ENCODE assay signal across 20 cellular contexts in genomic region chr20:537983-538382, GRCh38. TPM values are rescaled to one million over a fixed set of nuclear protein-coding genes. Genes with fewer than 3 reads are reported as not detected.
DNase-seq lines count a peak whose midpoint lies in the region; ATAC-seq, FAIRE-seq and TF ChIP-seq lines count a peak whose summit lies in the region.
"Had no signal": no experiment of that assay in that cellular context is flagged by ENCODE, and none has a peak within 500 bp of the region (broad histone marks: within the 10 kb centered on the region; RNA-seq: fewer than 3 reads in every experiment).

No MANE protein-coding gene starts in this region.

- no peaks in the 10 kb centered on the region for H3K27me3 Mint-ChIP-seq in activated T-cell treated with anti-CD3 and anti-CD28 coated beads, Interleukin-2, amount 50 U/mL, for 72 hours (ENCODE audit: low read depth)
- no peaks in the 10 kb centered on the region for H3K27me3 Mint-ChIP-seq in GM23338 (ENCODE audit: insufficient read depth, low read depth, poor library complexity)
- H3K27me3 Mint-ChIP-seq in astrocyte (ENCODE audit: low read depth, unreplicated experiment), result no peaks in the 10 kb centered on the region
- H3K27me3 Mint-ChIP-seq in nephron progenitor cell (ENCODE audit: low read depth, poor library complexity), result no peaks in the 10 kb centered on the region

- peaks cover 12 to 37% of the 10 kb centered on the region in 2 donors for H3K36me3 Mint-ChIP-seq in activated T-cell treated with anti-CD3 and anti-CD28 coated beads, Interleukin-2, amount 50 U/mL, for 72 hours (ENCODE audit: insufficient read depth in 2 of 2)
- H3K36me3 Mint-ChIP-seq in GM23338 (ENCODE audit: low read depth) (peaks cover 30% of the 10 kb centered on the region), astrocyte (ENCODE audit: low read depth, unreplicated experiment) (peaks cover 18% of the 10 kb centered on the region), nephron progenitor cell (ENCODE audit: low read depth) (peaks cover 64% of the 10 kb centered on the region)

- FAIRE-seq in astrocyte (lab: Jason Lieb, UNC), result no peak
- FAIRE-seq: GM12891, H1 had no signal

- H3K4me1 Mint-ChIP-seq in activated T-cell treated with anti-CD3 and anti-CD28 coated beads, Interleukin-2, amount 50 U/mL, for 72 hours (ENCODE audit: low read depth), result peaks cover 99% of the 10 kb centered on the region
- H3K4me1 Mint-ChIP-seq in GM23338 (peaks cover 73% of the 10 kb centered on the region), astrocyte (ENCODE audit: low read depth, unreplicated experiment) (peaks cover 51% of the 10 kb centered on the region), nephron progenitor cell (peaks cover 35% of the 10 kb centered on the region)

- H3K27ac Mint-ChIP-seq in activated T-cell treated with anti-CD3 and anti-CD28 coated beads, Interleukin-2, amount 50 U/mL, for 72 hours, result peak overlapping the region; percentile 71
- H3K27ac Mint-ChIP-seq in GM23338 (no peak overlapping the region), astrocyte (ENCODE audit: unreplicated experiment) (peak overlapping the region; percentile 29), nephron progenitor cell (peak overlapping the region; percentile 64)

- H3K9me2 ChIP-seq in GM23338 (ENCODE audit: insufficient read depth), result no peaks in the 10 kb centered on the region

- peaks cover 91% of the 10 kb centered on the region for H4K20me1 ChIP-seq in GM23338 (replicated peaks; ENCODE audit: insufficient read depth)
- peaks cover 98% of the 10 kb centered on the region for H4K20me1 ChIP-seq in astrocyte (ENCODE audit: insufficient read depth, low read length)
- peaks cover 87% of the 10 kb centered on the region for H4K20me1 ChIP-seq in osteoblast (ENCODE audit: insufficient read depth, low read length)

- H3K4me2 ChIP-seq in GM23338 (peak overlapping the region; percentile 58), astrocyte (ENCODE audit: low read length) (no peak overlapping the region), osteoblast (ENCODE audit: insufficient read depth, low read length) (no peak overlapping the region)

- no peak for TF ChIP-seq CTCF in GM23338 (conservative IDR thresholded peaks at IDR 0.05; ENCODE audit: low read depth in 2 of 2)
- no peak for TF ChIP-seq CTCF in astrocyte (IDR thresholded peaks at IDR 0.05; ENCODE audit: insufficient read depth, low read depth, low read length)
- no peak for TF ChIP-seq CTCF in nephron progenitor cell (IDR thresholded peaks at IDR 0.05)
- no peak for TF ChIP-seq CTCF in osteoblast (IDR thresholded peaks at IDR 0.05; ENCODE audit: extremely low read depth, low read depth, low read length)

- H3K27ac ChIP-seq in GM23338 (ENCODE audit: low read depth) (no peak overlapping the region), astrocyte (ENCODE audit: low read depth, low read length) (no peak overlapping the region), osteoblast (ENCODE audit: low read depth, low read length) (no peak overlapping the region)
- H3K27ac ChIP-seq: HL-60, PC-9, SJSA1 had no signal

- no peak for ATAC-seq in activated T-cell treated with anti-CD3 and anti-CD28 coated beads, Interleukin-2, amount 50 U/mL, for 72 hours (replicated peaks in 1 of 2)
- no peak for ATAC-seq in GM23338

- H3K9me3 ChIP-seq in astrocyte (ENCODE audit: insufficient read depth, low read depth, low read length) (no peaks in the 10 kb centered on the region), osteoblast (ENCODE audit: low read depth, low read length) (no peaks in the 10 kb centered on the region)

- H3K27me3 ChIP-seq in GM23338 (ENCODE audit: insufficient read depth), result no peaks in the 10 kb centered on the region
- no peaks in the 10 kb centered on the region for H3K27me3 ChIP-seq in astrocyte (ENCODE audit: insufficient read depth, low read length)
- H3K27me3 ChIP-seq in osteoblast (ENCODE audit: insufficient read depth, low read length), result no peaks in the 10 kb centered on the region
- H3K27me3 ChIP-seq: SJSA1 had no signal

- H3K4me3 Mint-ChIP-seq in activated T-cell treated with anti-CD3 and anti-CD28 coated beads, Interleukin-2, amount 50 U/mL, for 72 hours, result peak overlapping the region; percentile 33 to 42
- no peak overlapping the region for H3K4me3 Mint-ChIP-seq in GM23338
- H3K4me3 Mint-ChIP-seq in astrocyte (ENCODE audit: unreplicated experiment), result no peak overlapping the region
- no peak overlapping the region for H3K4me3 Mint-ChIP-seq in nephron progenitor cell

- peaks cover 0 to 2% of the 10 kb centered on the region in 2 donors for H3K9me3 Mint-ChIP-seq in activated T-cell treated with anti-CD3 and anti-CD28 coated beads, Interleukin-2, amount 50 U/mL, for 72 hours
- H3K9me3 Mint-ChIP-seq in GM23338, result peaks cover 3% of the 10 kb centered on the region; the same call in 1 of the 3 replicates
- H3K9me3 Mint-ChIP-seq in astrocyte (ENCODE audit: unreplicated experiment), result no peaks in the 10 kb centered on the region
- peaks cover 42% of the 10 kb centered on the region for H3K9me3 Mint-ChIP-seq in nephron progenitor cell

- H3K79me2 ChIP-seq in GM23338 (replicated peaks; ENCODE audit: insufficient read depth), result peaks cover 100% of the 10 kb centered on the region
- peaks cover 100% of the 10 kb centered on the region for H3K79me2 ChIP-seq in astrocyte (ENCODE audit: insufficient read depth, low read length)
- H3K79me2 ChIP-seq in osteoblast (ENCODE audit: insufficient read depth, low read length), result peaks cover 99% of the 10 kb centered on the region

- no peaks in the 10 kb centered on the region for H3K36me3 ChIP-seq in GM23338 (ENCODE audit: insufficient read depth)
- peaks cover 3% of the 10 kb centered on the region for H3K36me3 ChIP-seq in astrocyte (ENCODE audit: insufficient read depth, low read length)
- peaks cover 4% of the 10 kb centered on the region for H3K36me3 ChIP-seq in osteoblast (ENCODE audit: insufficient read depth, low read length)

- H3K4me1 ChIP-seq in GM23338 (ENCODE audit: insufficient read depth) (peaks cover 68% of the 10 kb centered on the region), astrocyte (ENCODE audit: insufficient read depth, low read length) (peaks cover 23% of the 10 kb centered on the region), osteoblast (ENCODE audit: insufficient read depth, low read length) (peaks cover 39% of the 10 kb centered on the region)

- no peaks in the 10 kb centered on the region for H3F3A ChIP-seq in GM23338 (replicated peaks; ENCODE audit: low read depth)

- H3K4me3 ChIP-seq in GM23338 (no peak overlapping the region), astrocyte (ENCODE audit: insufficient read depth, low read depth, low read length) (no peak overlapping the region), osteoblast (ENCODE audit: insufficient read depth, low read length) (no peak overlapping the region)
- H3K4me3 ChIP-seq: PC-9, SJSA1 had no signal

- DNase-seq in activated T-cell treated with anti-CD3 and anti-CD28 coated beads, Interleukin-2, amount 50 U/mL, for 72 hours, result no peak
- DNase-seq in activated T-cell treated with anti-CD3 and anti-CD28 coated beads for 4 hours (no peak), GM23338 (ENCODE audit: low spot score) (no peak), astrocyte (ENCODE audit: low read depth) (no peak), nephron progenitor cell (no peak), HK-2 (ENCODE audit: unreplicated experiment) (no peak), NCI-H345 (lab: John Stamatoyannopoulos, UW) (no peak), osteoblast (ENCODE audit: insufficient read length, low spot score, missing footprints) (no peak)
- DNase-seq: DMS79 treated with DMSO at 0.1 percent for 48 hours, GDM1, KBM-7, NCI-H1436 treated with DMSO at 0.1 percent for 48 hours, NCI-H2029 treated with DMSO at 0.1 percent for 48 hours, NCI-H510A, NCI-H82, PC-9 had no signal

- no peak overlapping the region for H2AFZ ChIP-seq in GM23338
- no peak overlapping the region for H2AFZ ChIP-seq in astrocyte (ENCODE audit: low read depth, low read length)
- no peak overlapping the region for H2AFZ ChIP-seq in osteoblast (ENCODE audit: low read length)
- H2AFZ ChIP-seq: PC-9 had no signal

- no peak overlapping the region for H3K9ac ChIP-seq in astrocyte (ENCODE audit: low read length)

TF ChIP-seq in GM23338, 12 proteins besides CTCF, POLR2A, EP300 and RAD21 (continues in another document):
- TF ChIP-seq ZNF331 (CRISPR knock-in tag; IDR thresholded peaks at IDR 0.05; ENCODE audit: low read depth) (no peak), POLR2AphosphoS5 (IDR thresholded peaks at IDR 0.05; ENCODE audit: low read depth) (no peak), ZNF114 (CRISPR knock-in tag; IDR thresholded peaks at IDR 0.05) (no peak)

RNA-seq across cellular contexts. Expression of gene CSNK2A1, which starts 5.6 kb away (rescaled TPM):
- total RNA-seq in activated T-cell treated with anti-CD3 and anti-CD28 coated beads, Interleukin-2, amount 50 U/mL, for 72 hours, result 100 to 1,000 TPM; 168 to 184 TPM
- total RNA-seq in GM23338 (2014; rRNA removed; shearing (Covaris generic)), result 244 and 252 TPM in 2 replicates
- 73.2 and 85.1 TPM in 2 replicates for polyA plus RNA-seq in GM23338 (2016; fragmentation: Nextera tagmentation; extraction: Ambion mirVana)
- total RNA-seq in astrocyte, result 226 and 237 TPM in 2 replicates
- 82.9 and 90.5 TPM in 2 replicates for total RNA-seq in osteoblast

Comparison
In these comparisons a context has a peak if more than half of its experiments do, and no peak if none do; other contexts are left out.
1. H3K4me3 Mint-ChIP-seq: peak in activated T-cell treated with anti-CD3 and anti-CD28 coated beads, Interleukin-2, amount 50 U/mL, for 72 hours (2 of 2); none in GM23338 (single experiment), astrocyte (single experiment) and nephron progenitor cell (single experiment).